11 cellular contexts compared by ENCODE assay signal in the genomic region with DNA sequence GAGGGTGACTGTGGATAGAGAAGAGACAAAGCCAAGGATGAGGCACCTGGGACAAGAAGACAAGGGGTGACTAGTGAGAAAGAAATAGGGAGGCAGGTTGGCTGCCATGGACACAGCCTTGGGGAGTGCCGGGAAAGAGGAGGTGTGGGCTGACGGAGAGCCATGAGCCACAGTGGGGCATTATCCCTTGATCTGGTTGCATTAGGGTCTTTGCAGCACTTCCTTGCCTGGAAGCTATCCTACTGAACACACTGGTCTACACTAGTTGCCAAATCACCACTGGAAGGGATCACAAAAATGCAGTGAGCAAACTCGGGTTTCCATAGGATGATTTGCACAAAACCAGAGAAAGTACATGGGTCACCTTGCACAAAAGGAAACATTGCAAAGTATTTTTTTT. TPM values are rescaled to one million over a fixed set of nuclear protein-coding genes. Genes with fewer than 3 reads are reported as not detected.
"Had no signal": no experiment of that assay in that cellular context is flagged by ENCODE, and none has a peak within 500 bp of the region (broad histone marks: within the 10 kb centered on the region; RNA-seq: fewer than 3 reads in every experiment).

No MANE protein-coding gene starts in this region.

- H3K4me3 Mint-ChIP-seq: GM23338, H9, HFFc6 had no signal

- H3K9me3 ChIP-seq: HAP-1 had no signal

- H3K27ac Mint-ChIP-seq: GM23338, H9, HFFc6 had no signal

- H3K9me3 Mint-ChIP-seq: GM23338, H9 had no signal

- ATAC-seq: GM23338, HCT116 had no signal

- H3K4me3 ChIP-seq: GM23248, GM23338, HAP-1 had no signal

- DNase-seq: GM23248, GOT3, H7, H9, HCEC 1CT, HFFc6 had no signal

- H3K27ac ChIP-seq: GM23248 had no signal

- H3K4me1 ChIP-seq: HAP-1 had no signal

- H3K36me3 ChIP-seq: HAP-1 had no signal

- H3K4me1 Mint-ChIP-seq: GM23338, H9 had no signal

RNA-seq across cellular contexts. Expression of gene ASB18, which starts 27.7 kb away (rescaled TPM):
- total RNA-seq: GM23248, GM23338, H1, H4, H7, H9, HFFc6 had no signal
- polyA plus RNA-seq: GM23248, GM23338, H1 had no signal
